In genomic region chr5:145497041-145497440, GRCh38 we compare ENCODE assay signal across 21 cellular contexts.
"Had no signal": no experiment of that assay in that cellular context is flagged by ENCODE, and none has a peak within 500 bp of the region (broad histone marks: within the 10 kb centered on the region; RNA-seq: fewer than 3 reads in every experiment).

No MANE protein-coding gene starts in this region.

- H2AFZ ChIP-seq: hepatocyte had no signal

- H3K27ac Mint-ChIP-seq: immature natural killer cell, mesothelial cell of epicardium had no signal

- H3K27ac ChIP-seq: coronary artery, esophagus muscularis mucosa, foreskin keratinocyte, gastroesophageal sphincter, heart left ventricle, hepatocyte, left lung, lower lobe of right lung had no signal

- H3K4me3 ChIP-seq: coronary artery, dorsolateral prefrontal cortex, esophagus muscularis mucosa, gastroesophageal sphincter, heart left ventricle, hepatocyte, left lung, lower lobe of right lung, mucosa of descending colon had no signal

- H3K36me3 ChIP-seq: esophagus muscularis mucosa, gastroesophageal sphincter, heart left ventricle, left lung, lower lobe of right lung had no signal

- DNase-seq: dermis blood vessel endothelial cell; dorsolateral prefrontal cortex; effector CD4-positive, alpha-beta T cell; effector memory CD4-positive, alpha-beta T cell; foreskin keratinocyte; heart left ventricle; hypothalamus; immature natural killer cell; islet precursor cell; kidney; kidney glomerular epithelial cell; left lung; left ventricle myocardium superior; lower lobe of right lung; mesenchymal stem cell; mucosa of descending colon had no signal

- ATAC-seq: foreskin keratinocyte, gastroesophageal sphincter, heart left ventricle, left lung, left ventricle myocardium superior, lower lobe of right lung, mucosa of descending colon had no signal

- H3K4me1 ChIP-seq: heart left ventricle, left lung, lower lobe of right lung had no signal

- H3K36me3 Mint-ChIP-seq: mesothelial cell of epicardium had no signal

- H3K4me3 Mint-ChIP-seq: immature natural killer cell, mesothelial cell of epicardium had no signal

- H3K4me2 ChIP-seq: hepatocyte had no signal

- H3K4me1 Mint-ChIP-seq: immature natural killer cell had no signal

- H3K27me3 ChIP-seq: dorsolateral prefrontal cortex, esophagus muscularis mucosa, foreskin keratinocyte, gastroesophageal sphincter, heart left ventricle, hepatocyte, left lung had no signal

- H3K79me2 ChIP-seq: hepatocyte had no signal

- H3K9me3 ChIP-seq: esophagus muscularis mucosa, gastroesophageal sphincter, lower lobe of right lung, mucosa of descending colon had no signal
